Comparison of ENCODE assay signal across 14 cellular contexts in the genomic region with DNA sequence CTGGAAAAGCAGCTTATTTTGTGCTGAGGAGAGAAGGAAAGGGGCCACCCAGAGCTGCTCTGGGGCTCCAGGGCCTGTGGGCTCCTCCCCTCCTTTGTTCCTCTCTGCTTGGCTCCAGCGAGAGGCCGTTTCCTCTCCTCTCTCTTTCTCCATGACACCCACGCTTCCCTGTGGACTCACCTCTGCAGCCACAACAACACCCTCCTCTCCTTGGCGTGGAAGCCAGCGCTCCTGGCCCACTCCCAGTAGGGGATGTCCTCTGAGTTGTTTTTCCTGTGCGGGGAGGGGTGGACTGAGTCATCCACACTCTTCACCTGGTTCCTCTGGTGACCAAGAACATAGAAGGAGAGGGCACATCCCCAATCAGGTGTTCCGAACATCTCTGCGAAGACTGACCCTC. TPM values are rescaled to one million over a fixed set of nuclear protein-coding genes. Genes with fewer than 3 reads are reported as not detected.
DNase-seq lines count a peak whose midpoint lies in the region; ATAC-seq, FAIRE-seq and TF ChIP-seq lines count a peak whose summit lies in the region.
"Had no signal": no experiment of that assay in that cellular context is flagged by ENCODE, and none has a peak within 500 bp of the region (broad histone marks: within the 10 kb centered on the region; RNA-seq: fewer than 3 reads in every experiment).

No MANE protein-coding gene starts in this region.

- FAIRE-seq in urothelium cell line (lab: Jason Lieb, UNC): no peak

- H3K4me2 ChIP-seq in SK-N-SH: peak overlapping the region; percentile 11; the same call in 1 of the 2 replicates

- H3K9ac ChIP-seq in SK-N-SH: no peak overlapping the region

- H4K20me1 ChIP-seq in SK-N-SH (ENCODE audit: insufficient read depth): 0 out of 2 replicates have a peak, but pooled peaks cover 3% of the 10 kb centered on the region

- POLR2A ChIA-PET in SK-N-SH (lab: Yijun Ruan, JAX): no interaction called here

- H3K4me3 ChIP-seq in SK-N-SH (ENCODE audit: low read depth in 2 of 2, low read length in 1 of 2) (no peak overlapping the region), choroid plexus epithelial cell (ENCODE audit: low read depth, low read length) (no peak overlapping the region), left lung (no peak overlapping the region)

- H3K79me2 ChIP-seq in SK-N-SH (ENCODE audit: insufficient read depth): no peaks in the 10 kb centered on the region; the same call in 1 of the 2 replicates

- intact Hi-C loops in left lung (cut with DNase I): no loop called here

- 65% methylated on average over 8 of the region's 8 CpGs for WGBS in SK-N-SH (ENCODE audit: low lambda C conversion rate)

- TF ChIP-seq RAD21 in SK-N-SH (IDR thresholded peaks at IDR 0.05; ENCODE audit: low read length): no peak

- H3K9me2 ChIP-seq in SK-N-SH: no peaks in the 10 kb centered on the region

- no peak for TF ChIP-seq CTCF in SK-N-SH (IDR thresholded peaks at IDR 0.05)
- no peak for TF ChIP-seq CTCF in choroid plexus epithelial cell (conservative IDR thresholded peaks at IDR 0.05; ENCODE audit: low read depth, low read length)
- TF ChIP-seq CTCF in left lung (IDR thresholded peaks at IDR 0.05): no peak

- CTCF ChIA-PET in SK-N-SH (lab: Yijun Ruan, JAX): interaction anchor here (0.9 to 1.7 kb wide), 4 partner anchors 9 to 242 kb away, joined by 3 to 6 read pairs (median 4); no protein-coding TSS in a partner anchor

- H2AFZ ChIP-seq in SK-N-SH (ENCODE audit: low read depth): no peak overlapping the region

- H3K27ac ChIP-seq in SK-N-SH (ENCODE audit: low read depth in 2 of 2, low read length in 1 of 2): no peak overlapping the region
- peak overlapping the region in 1 of 2 donors; percentile 45 for H3K27ac ChIP-seq in left lung

- no peaks in the 10 kb centered on the region for H3K27me3 ChIP-seq in SK-N-SH (ENCODE audit: insufficient read depth)
- H3K27me3 ChIP-seq in left lung: no peaks in the 10 kb centered on the region

- peaks cover 2 to 8% of the 10 kb centered on the region in 2 experiments; a peak in 2 of 4 replicates for H3K4me1 ChIP-seq in SK-N-SH (ENCODE audit: control insufficient read depth in 1 of 2, insufficient read depth in 2 of 2, low read depth in 1 of 2, low read length in 1 of 2)
- peaks cover 0 to 29% of the 10 kb centered on the region in 2 donors for H3K4me1 ChIP-seq in left lung

- ATAC-seq in SK-N-SH treated with all-trans-retinoic acid at 6 μM for 48 hours (no peak; the same call in 2 of the 3 replicates), left lung (peak; percentile 58), HG03439 (IDR thresholded peaks at IDR 0.05; ENCODE audit: unreplicated experiment) (no peak)
- ATAC-seq: stimulated activated naive B cell treated with anti-CD40 and anti-IgM and Interleukin-4, amounts not matched to agents 10 μg/mL and 1 μg/mL and 100 μg/mL, for 72 hours had no signal

- no peak for DNase-seq in SK-N-SH
- DNase-seq in choroid plexus epithelial cell (ENCODE audit: low read depth): peak; percentile 39
- DNase-seq in left lung: peak; percentile 55 to 78
- DNase-seq in urothelium cell line (ENCODE audit: low spot score): peak; percentile 64
- DNase-seq in islet precursor cell: no peak
- no peak for DNase-seq in NCI-H345 (lab: John Stamatoyannopoulos, UW)
- DNase-seq: activated CD4-positive, alpha-beta T cell treated with anti-CD3 and anti-CD28 coated beads, Interleukin-2, amount 50 U/mL, for 4 hours; activated gamma-delta T cell; cortex of kidney; naive B cell; NCI-H510A treated with DMSO at 0.1 percent for 48 hours; stimulated activated naive B cell treated with anti-CD40 and anti-IgM and Interleukin-4, amounts not matched to agents 10 μg/mL and 1 μg/mL and 100 μg/mL, for 72 hours had no signal

- H3K9me3 ChIP-seq in SK-N-SH: no peaks in the 10 kb centered on the region
- H3K9me3 ChIP-seq in left lung: no peaks in the 10 kb centered on the region

- TF ChIP-seq EP300 in SK-N-SH (IDR thresholded peaks at IDR 0.05; ENCODE audit: borderline replicate concordance in 1 of 2, low read depth in 1 of 2, low read length in 1 of 2): no peak

- peaks cover 3% of the 10 kb centered on the region for H3F3A ChIP-seq in SK-N-SH (replicated peaks; ENCODE audit: insufficient read depth)

- H3K36me3 ChIP-seq in SK-N-SH (replicated peaks in 1 of 2; ENCODE audit: control insufficient read depth in 1 of 2, insufficient read depth in 2 of 2, low read length in 1 of 2): no peaks in the 10 kb centered on the region
- H3K36me3 ChIP-seq in left lung: no peaks in the 10 kb centered on the region

TF ChIP-seq in SK-N-SH, 30 proteins besides CTCF, POLR2A, EP300 and RAD21:
- TF ChIP-seq NFIC (IDR thresholded peaks at IDR 0.05; ENCODE audit: borderline replicate concordance) (peak; percentile 19; the same call in 1 of the 2 replicates), CHD2 (IDR thresholded peaks at IDR 0.05; ENCODE audit: low read length, partially characterized antibody) (no peak), IRF3 (IDR thresholded peaks at IDR 0.05; ENCODE audit: low read depth, low read length) (no peak), NRF1 (IDR thresholded peaks at IDR 0.05; ENCODE audit: low read depth, low read length) (no peak), TAF1 (IDR thresholded peaks at IDR 0.05; ENCODE audit: borderline replicate concordance, low read depth, low read length) (no peak)

TF ChIP-seq in SK-N-SH treated with all-trans-retinoic acid at 6 μM for 48 hours, 23 proteins besides CTCF, POLR2A, EP300 and RAD21:
- TF ChIP-seq PATZ1 (CRISPR knock-in tag; IDR thresholded peaks at IDR 0.05; ENCODE audit: borderline replicate concordance): no peak
- no peak for TF ChIP-seq PPARA (CRISPR knock-in tag; IDR thresholded peaks at IDR 0.05; ENCODE audit: borderline replicate concordance)

RNA-seq across cellular contexts. Expression of gene CDSN, which starts 4.9 kb away (rescaled TPM):
- 0.02 TPM in 1 of 2 replicates, not detected in the other for polyA plus RNA-seq in SK-N-SH (2012; rRNA removed)
- not detected in 2 replicates for polyA plus RNA-seq in SK-N-SH (2012; cell fraction: cytosol; rRNA removed)
- polyA plus RNA-seq in SK-N-SH (2012; cell fraction: nucleus; rRNA removed): not detected in 2 replicates
- under 1 TPM; 0.13 to 0.61 TPM for total RNA-seq in left lung

RNA-seq across cellular contexts. Expression of gene PSORS1C1, which starts 10.6 kb away (rescaled TPM):
- 3.0 and 3.1 TPM in 2 replicates for polyA plus RNA-seq in SK-N-SH (2012; rRNA removed)
- polyA plus RNA-seq in SK-N-SH (2012; cell fraction: cytosol; rRNA removed): 0.94 and 2.8 TPM in 2 replicates
- polyA plus RNA-seq in SK-N-SH (2012; cell fraction: nucleus; rRNA removed): 10.7 and 14.9 TPM in 2 replicates
- 10 to 100 TPM in 1 of 2 donors, 1 to 10 TPM in 1; 3.5 to 11.7 TPM for total RNA-seq in left lung

RNA-seq across cellular contexts. Expression of gene C6orf15, which starts 12.8 kb away (rescaled TPM):
- polyA plus RNA-seq in SK-N-SH (2012; rRNA removed): not detected in 2 replicates
- 0.03 TPM in 1 of 2 replicates, not detected in the other for polyA plus RNA-seq in SK-N-SH (2012; cell fraction: cytosol; rRNA removed)
- polyA plus RNA-seq in SK-N-SH (2012; cell fraction: nucleus; rRNA removed): not detected in 2 replicates
- not detected for total RNA-seq in left lung

RNA-seq across cellular contexts. Expression of gene PSORS1C2, which starts 13.7 kb away (rescaled TPM):
- polyA plus RNA-seq in SK-N-SH (2012; rRNA removed): not detected in 2 replicates
- polyA plus RNA-seq in SK-N-SH (2012; cell fraction: cytosol; rRNA removed): 0.03 TPM in 1 of 2 replicates, not detected in the other
- not detected in 2 replicates for polyA plus RNA-seq in SK-N-SH (2012; cell fraction: nucleus; rRNA removed)
- total RNA-seq in left lung: not detected

RNA-seq across cellular contexts. Expression of gene CCHCR1, which starts 32.4 kb away (rescaled TPM):
- polyA plus RNA-seq in SK-N-SH (2012; rRNA removed): 15.5 and 18.7 TPM in 2 replicates
- polyA plus RNA-seq in SK-N-SH (2012; cell fraction: cytosol; rRNA removed): 6.0 and 10.0 TPM in 2 replicates
- polyA plus RNA-seq in SK-N-SH (2012; cell fraction: nucleus; rRNA removed): 46.7 and 87.3 TPM in 2 replicates
- total RNA-seq in left lung: 10 to 100 TPM; 18.9 to 22.1 TPM

Comparison
In these comparisons a context has a peak if more than half of its experiments do, and no peak if none do; other contexts are left out.
1. DNase-seq: peak in choroid plexus epithelial cell (single experiment), left lung (2 of 2) and urothelium cell line (single experiment); none in SK-N-SH (single experiment), islet precursor cell (single experiment) and NCI-H345 (single experiment).